26 cellular contexts compared by ENCODE assay signal in the genomic region with DNA sequence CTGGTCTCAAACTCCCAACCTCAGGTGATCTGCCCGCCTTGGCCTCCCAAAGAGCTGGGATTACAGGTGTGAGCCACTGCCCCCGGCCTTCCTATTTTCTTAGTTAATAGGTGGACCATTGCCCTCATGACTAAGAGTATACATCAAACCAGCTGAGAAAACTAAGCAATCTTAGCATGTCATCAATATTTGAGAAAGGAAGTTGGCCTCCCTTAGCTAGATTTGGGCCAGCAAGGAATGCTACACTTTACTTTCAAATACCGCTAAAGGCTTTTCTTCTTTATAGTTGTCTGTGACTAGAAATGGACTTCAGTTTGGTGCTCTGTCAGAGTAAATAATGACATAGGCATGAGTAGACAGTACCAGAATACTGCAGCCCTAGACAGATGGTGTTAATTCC.
"Had no signal": no experiment of that assay in that cellular context is flagged by ENCODE, and none has a peak within 500 bp of the region (broad histone marks: within the 10 kb centered on the region; RNA-seq: fewer than 3 reads in every experiment).

No MANE protein-coding gene starts in this region.

- H3K4me3 ChIP-seq: left lung, lower lobe of right lung, ovary, skin epidermis, stomach, testis, thyroid gland, transverse colon, upper lobe of left lung, vagina had no signal

- H3K27ac Mint-ChIP-seq: immature natural killer cell; natural killer cell; progenitor cell of endocrine pancreas; stimulated activated naive B cell treated with anti-CD40 and anti-IgM and Interleukin-4, amounts not matched to agents 10 μg/mL and 1 μg/mL and 100 μg/mL, for 72 hours had no signal

- FAIRE-seq: islet of Langerhans, kidney had no signal

- H3K36me3 Mint-ChIP-seq: immature natural killer cell; natural killer cell; stimulated activated naive B cell treated with anti-CD40 and anti-IgM and Interleukin-4, amounts not matched to agents 10 μg/mL and 1 μg/mL and 100 μg/mL, for 72 hours had no signal

- DNase-seq: immature natural killer cell; kidney; left colon; left lung; lower lobe of right lung; mesenchymal stem cell; natural killer cell; ovary; retina; right cardiac atrium; stimulated activated CD4-positive, alpha-beta T cell treated with anti-CD3 and anti-CD28 coated beads, Interleukin-12 subunit alpha, Interleukin-12 subunit beta, amount 100 ng/mL, for 4 hours; stimulated activated CD4-positive, alpha-beta T cell treated with anti-CD3 and anti-CD28 coated beads, Interleukin-15, amount 100 ng/mL, for 24 hours; stimulated activated CD4-positive, alpha-beta T cell treated with anti-CD3 and anti-CD28 coated beads, Interleukin-2, amount 100 ng/mL, for 24 hours; stimulated activated CD4-positive, alpha-beta T cell treated with anti-CD3 and anti-CD28 coated beads, Interleukin-4, amount 100 ng/mL, for 1 hour; stimulated activated naive B cell treated with anti-CD40 and anti-IgM and Interleukin-4, amounts not matched to agents 10 μg/mL and 1 μg/mL and 100 μg/mL, for 72 hours; stimulated activated naive CD8-positive, alpha-beta T cell treated with anti-CD3 and anti-CD28 coated beads, Interleukin-15, Interleukin-2, amounts not matched to agents 100 U/mL and 50 U/mL, for 24 hours; stomach; testis; thyroid gland; transverse colon; upper lobe of left lung had no signal

- H3K9me3 Mint-ChIP-seq: immature natural killer cell; natural killer cell; stimulated activated naive B cell treated with anti-CD40 and anti-IgM and Interleukin-4, amounts not matched to agents 10 μg/mL and 1 μg/mL and 100 μg/mL, for 72 hours had no signal

- H3K27me3 ChIP-seq: left lung, ovary, stomach, testis, thyroid gland, transverse colon, upper lobe of left lung, vagina had no signal

- H3K27me3 Mint-ChIP-seq: progenitor cell of endocrine pancreas had no signal

- H3K4me1 ChIP-seq: left lung, lower lobe of right lung, stomach, testis, thyroid gland, transverse colon, upper lobe of left lung, vagina had no signal

- H3K27ac ChIP-seq: left lung, lower lobe of right lung, ovary, skin epidermis, stomach, testis, thyroid gland, transverse colon, upper lobe of left lung, vagina had no signal

- H3K4me3 Mint-ChIP-seq: immature natural killer cell; natural killer cell; stimulated activated naive B cell treated with anti-CD40 and anti-IgM and Interleukin-4, amounts not matched to agents 10 μg/mL and 1 μg/mL and 100 μg/mL, for 72 hours had no signal

- H3K36me3 ChIP-seq: left lung, lower lobe of right lung, ovary, stomach, thyroid gland, transverse colon, upper lobe of left lung, vagina had no signal

- ATAC-seq: left colon; lower lobe of right lung; natural killer cell; right cardiac atrium; sciatic nerve; stimulated activated naive CD8-positive, alpha-beta T cell treated with anti-CD3 and anti-CD28 coated beads, Interleukin-15, Interleukin-2, amounts not matched to agents 100 U/mL and 50 U/mL, for 24 hours had no signal

- H3K9me3 ChIP-seq: left lung, lower lobe of right lung, ovary, stomach, testis, thyroid gland, transverse colon, upper lobe of left lung, vagina had no signal

- H3K4me1 Mint-ChIP-seq: immature natural killer cell; natural killer cell; stimulated activated naive B cell treated with anti-CD40 and anti-IgM and Interleukin-4, amounts not matched to agents 10 μg/mL and 1 μg/mL and 100 μg/mL, for 72 hours had no signal
